8 cellular contexts compared by ENCODE assay signal in genomic region chr14:54881761-54882401, GRCh38. TPM values are rescaled to one million over a fixed set of nuclear protein-coding genes. Genes with fewer than 3 reads are reported as not detected.
DNase-seq lines count a peak whose midpoint lies in the region; ATAC-seq and TF ChIP-seq lines count a peak whose summit lies in the region.

No MANE protein-coding gene starts in this region.

- no peaks in the 10 kb centered on the region for H3F3A ChIP-seq in smooth muscle cell (ENCODE audit: low read depth)

- no peak overlapping the region for H3K4me2 ChIP-seq in smooth muscle cell

- H3K27me3 ChIP-seq in heart left ventricle = no peaks in the 10 kb centered on the region
- H3K27me3 ChIP-seq in stomach = no peaks in the 10 kb centered on the region
- H3K27me3 ChIP-seq in smooth muscle cell (ENCODE audit: low read depth) = no peaks in the 10 kb centered on the region

- DNase-seq in activated T-cell treated with anti-CD3 and anti-CD28 coated beads, Interleukin-2, amount 50 U/mL, for 72 hours = peak in 1 of 2 donors; percentile 25
- no peak for DNase-seq in activated T-cell treated with anti-CD3 and anti-CD28 coated beads, Interleukin-2, amount 50 U/mL, for 1 hour
- no peak for DNase-seq in heart left ventricle
- DNase-seq in stomach = no peak
- no peak for DNase-seq in 8988T
- DNase-seq in smooth muscle cell (lab: John Stamatoyannopoulos, UW; ENCODE audit: unreplicated experiment) = no peak

- no peaks in the 10 kb centered on the region for H3K9me3 Mint-ChIP-seq in activated T-cell treated with anti-CD3 and anti-CD28 coated beads, Interleukin-2, amount 50 U/mL, for 72 hours

- 17 to 23% (median 21%) methylated on average over 5 of the region's 5 CpGs for WGBS in heart left ventricle, 4 donors
- WGBS in stomach, 5 donors = 1 to 11% (median 4%) methylated on average over 5 of the region's 5 CpGs
- WGBS in smooth muscle cell (ENCODE audit: low lambda C conversion rate) = 76% methylated on average over 5 of the region's 5 CpGs

- H3K27me3 Mint-ChIP-seq in activated T-cell treated with anti-CD3 and anti-CD28 coated beads, Interleukin-2, amount 50 U/mL, for 72 hours (ENCODE audit: low read depth) = no peaks in the 10 kb centered on the region

- H3K27ac ChIP-seq in heart left ventricle (peak overlapping the region; percentile 48 to 91 (median 69)), stomach (peak overlapping the region; percentile 37 to 87 (median 79)), smooth muscle cell (ENCODE audit: low read depth) (no peak overlapping the region)

- TF ChIP-seq CTCF in WI38 (IDR thresholded peaks at IDR 0.05; ENCODE audit: low read depth, low read length) = no peak
- TF ChIP-seq CTCF in heart left ventricle (IDR thresholded peaks at IDR 0.05) = no peak
- TF ChIP-seq CTCF in stomach (IDR thresholded peaks at IDR 0.05) = no peak
- TF ChIP-seq CTCF in smooth muscle cell (IDR thresholded peaks at IDR 0.05; ENCODE audit: borderline replicate concordance, insufficient read depth, poor library complexity, severe bottlenecking) = no peak

- peaks cover 1 to 2% of the 10 kb centered on the region in 2 donors for H3K36me3 Mint-ChIP-seq in activated T-cell treated with anti-CD3 and anti-CD28 coated beads, Interleukin-2, amount 50 U/mL, for 72 hours (ENCODE audit: insufficient read depth in 2 of 2)

- no peak overlapping the region for H3K9ac ChIP-seq in smooth muscle cell (ENCODE audit: low read depth)

- H3K36me3 ChIP-seq in heart left ventricle (peaks cover 0 to 6% (median 0%) of the 10 kb centered on the region in 9 donors), stomach (no peaks in the 10 kb centered on the region), smooth muscle cell (ENCODE audit: low read depth) (no peaks in the 10 kb centered on the region)

- intact Hi-C loops in heart left ventricle (cut with DNase I) (no loop called here), stomach (cut with DNase I; ENCODE audit: low total_unique reads) (no loop called here)

- H3K9me3 ChIP-seq in heart left ventricle = no peaks in the 10 kb centered on the region
- no peaks in the 10 kb centered on the region for H3K9me3 ChIP-seq in stomach
- H3K9me3 ChIP-seq in smooth muscle cell (replicated peaks; ENCODE audit: low read depth) = no peaks in the 10 kb centered on the region

- H2AFZ ChIP-seq in smooth muscle cell (ENCODE audit: low read depth) = no peak overlapping the region

- H3K4me1 ChIP-seq in heart left ventricle (peaks cover 0 to 29% (median 7%) of the 10 kb centered on the region in 12 donors), stomach (peaks cover 3 to 17% (median 12%) of the 10 kb centered on the region in 4 donors), smooth muscle cell (ENCODE audit: low read depth) (no peaks in the 10 kb centered on the region)

- peak overlapping the region; percentile 96 for H3K27ac Mint-ChIP-seq in activated T-cell treated with anti-CD3 and anti-CD28 coated beads, Interleukin-2, amount 50 U/mL, for 72 hours

- no peaks in the 10 kb centered on the region for H4K20me1 ChIP-seq in smooth muscle cell (ENCODE audit: low read depth)

- ATAC-seq in activated T-cell treated with anti-CD3 and anti-CD28 coated beads, Interleukin-2, amount 50 U/mL, for 72 hours (replicated peaks in 1 of 2) = peak; percentile 74 to 81
- ATAC-seq in HG03064 (IDR thresholded peaks at IDR 0.05; ENCODE audit: low read depth, unreplicated experiment) = peak; percentile 51
- ATAC-seq in heart left ventricle = peak; percentile 53 to 71 (median 68)

- peaks cover 41% of the 10 kb centered on the region for H3K4me1 Mint-ChIP-seq in activated T-cell treated with anti-CD3 and anti-CD28 coated beads, Interleukin-2, amount 50 U/mL, for 72 hours (ENCODE audit: low read depth)

- no peak for TF ChIP-seq POLR2A in heart left ventricle (IDR thresholded peaks at IDR 0.05)
- no peak for TF ChIP-seq POLR2A in stomach (IDR thresholded peaks at IDR 0.05)

- no peak for TF ChIP-seq EP300 in stomach (IDR thresholded peaks at IDR 0.05)

- H3K4me3 Mint-ChIP-seq in activated T-cell treated with anti-CD3 and anti-CD28 coated beads, Interleukin-2, amount 50 U/mL, for 72 hours = peak overlapping the region; percentile 81 to 95

- H3K4me3 ChIP-seq in WI38 (ENCODE audit: low read depth, low read length) (peak overlapping the region; percentile 59), heart left ventricle (peak overlapping the region in 11 of 12 donors; percentile 20 to 55 (median 49)), stomach (peak overlapping the region; percentile 40 to 44 (median 42)), smooth muscle cell (no peak overlapping the region)

- no peaks in the 10 kb centered on the region for H3K79me2 ChIP-seq in smooth muscle cell (ENCODE audit: low read depth)

RNA-seq across cellular contexts. Expression of gene GCH1, which starts 20.7 kb away (rescaled TPM):
- 10 to 100 TPM; 35.3 to 54.0 TPM for total RNA-seq in activated T-cell treated with anti-CD3 and anti-CD28 coated beads, Interleukin-2, amount 50 U/mL, for 72 hours
- 10 to 100 TPM in 1 of 9 donors, 1 to 10 TPM in 8; 1.6 to 13.8 (median 3.7) TPM for total RNA-seq in heart left ventricle
- polyA plus RNA-seq in heart left ventricle = 1 to 10 TPM; 1.9 to 2.7 TPM
- 10 to 100 TPM in 3 of 5 donors, 1 to 10 TPM in 1, under 1 TPM in 1; 0.58 to 52.1 (median 12.7) TPM for total RNA-seq in stomach
- polyA plus RNA-seq in stomach = 10 to 100 TPM in 2 of 3 donors, 1 to 10 TPM in 1; 8.0 to 10.5 (median 10.3) TPM
- total RNA-seq in smooth muscle cell = 2.1 and 2.3 TPM in 2 replicates
- 0.08 and 0.70 TPM in 2 replicates for polyA plus RNA-seq in smooth muscle cell
